Comparison of ENCODE assay signal across 8 cellular contexts in the genomic region with DNA sequence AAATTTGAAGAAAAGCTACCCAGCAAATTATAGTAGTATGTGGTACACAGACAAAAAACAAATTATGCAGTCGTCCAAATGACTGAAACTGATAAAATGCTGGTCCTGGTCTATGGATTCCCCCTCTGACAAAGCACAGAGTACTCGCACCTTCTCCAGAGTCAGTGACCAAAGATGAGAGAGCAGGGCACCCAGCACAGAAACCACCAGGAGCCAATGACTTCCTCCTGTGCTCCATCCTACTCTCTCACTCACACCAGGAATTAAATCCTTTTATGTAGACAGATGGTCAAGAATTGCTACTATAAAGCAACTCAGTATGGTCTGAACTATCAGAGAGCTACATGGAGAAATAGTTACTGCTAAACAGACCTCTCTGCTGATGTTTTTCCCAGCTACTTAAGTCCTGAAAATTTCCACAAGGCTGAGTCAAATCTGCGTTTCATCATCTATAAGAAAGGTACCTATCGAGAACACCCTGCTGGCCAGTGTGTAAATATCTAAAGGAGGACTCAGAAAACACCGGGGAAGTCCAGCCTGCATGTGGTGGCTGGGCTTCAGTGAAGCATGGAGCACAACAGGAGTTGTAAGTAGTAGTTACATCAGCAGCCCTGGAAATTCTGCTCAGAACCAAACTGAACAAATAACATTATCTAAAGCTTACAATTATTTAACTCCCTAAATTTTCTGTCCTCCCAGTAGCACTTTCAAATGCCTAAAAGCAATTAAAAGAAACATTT.
A peak's percentile ranks its signal among the peaks of the same experiment; 100 is the strongest.
DNase-seq lines count a peak whose midpoint lies in the region; ATAC-seq and TF ChIP-seq lines count a peak whose summit lies in the region.
"Not testable (repeated sequence)": the region's sequence is repeated elsewhere in the genome, so short reads cannot be mapped to it uniquely, and the experiment has no call there.

No MANE protein-coding gene starts in this region.

- TF ChIP-seq CTCF in choroid plexus epithelial cell (conservative IDR thresholded peaks at IDR 0.05; ENCODE audit: low read depth, low read length): not testable (repeated sequence)

- peak; percentile 75 for ATAC-seq in GM18505 (IDR thresholded peaks at IDR 0.05; ENCODE audit: unreplicated experiment)
- peak; percentile 89 for ATAC-seq in GM19372 (IDR thresholded peaks at IDR 0.05; ENCODE audit: low read depth, unreplicated experiment)
- peak; percentile 88 for ATAC-seq in GM21619 (IDR thresholded peaks at IDR 0.05; ENCODE audit: unreplicated experiment)
- ATAC-seq in HG02870 (IDR thresholded peaks at IDR 0.05; ENCODE audit: unreplicated experiment): peak; percentile 92
- peak; percentile 76 for ATAC-seq in HG03175 (IDR thresholded peaks at IDR 0.05; ENCODE audit: unreplicated experiment)
- ATAC-seq in stimulated activated naive CD8-positive, alpha-beta T cell treated with anti-CD3 and anti-CD28 coated beads, Interleukin-15, Interleukin-2, amounts not matched to agents 100 U/mL and 50 U/mL, for 24 hours: peak; percentile 36

- DNase-seq in NCI-H146 (lab: John Stamatoyannopoulos, UW) (peak; percentile 48), choroid plexus epithelial cell (ENCODE audit: low read depth) (peak; percentile 63)
- not testable (repeated sequence) for DNase-seq in stimulated activated naive CD8-positive, alpha-beta T cell treated with anti-CD3 and anti-CD28 coated beads, Interleukin-15, Interleukin-2, amounts not matched to agents 100 U/mL and 50 U/mL, for 24 hours

- not testable (repeated sequence) for H3K4me3 ChIP-seq in choroid plexus epithelial cell (ENCODE audit: low read depth, low read length)

- TF ChIP-seq POLR2A in GM18505 (IDR thresholded peaks at IDR 0.05; ENCODE audit: borderline replicate concordance, extremely low read depth, insufficient read depth, insufficient read length): not testable (repeated sequence)

Comparison
In these comparisons a context has a peak if more than half of its experiments do, and no peak if none do; other contexts are left out.
1. ATAC-seq: peak in every context shown above with its lines; median percentile 92 in HG02870; 89 in GM19372; 88 in GM21619; 76 in HG03175; 75 in GM18505; 36 in stimulated activated naive CD8-positive, alpha-beta T cell treated with anti-CD3 and anti-CD28 coated beads, Interleukin-15, Interleukin-2, amounts not matched to agents 100 U/mL and 50 U/mL, for 24 hours.